ENCODE assay signal across 8 cellular contexts in the genomic region with DNA sequence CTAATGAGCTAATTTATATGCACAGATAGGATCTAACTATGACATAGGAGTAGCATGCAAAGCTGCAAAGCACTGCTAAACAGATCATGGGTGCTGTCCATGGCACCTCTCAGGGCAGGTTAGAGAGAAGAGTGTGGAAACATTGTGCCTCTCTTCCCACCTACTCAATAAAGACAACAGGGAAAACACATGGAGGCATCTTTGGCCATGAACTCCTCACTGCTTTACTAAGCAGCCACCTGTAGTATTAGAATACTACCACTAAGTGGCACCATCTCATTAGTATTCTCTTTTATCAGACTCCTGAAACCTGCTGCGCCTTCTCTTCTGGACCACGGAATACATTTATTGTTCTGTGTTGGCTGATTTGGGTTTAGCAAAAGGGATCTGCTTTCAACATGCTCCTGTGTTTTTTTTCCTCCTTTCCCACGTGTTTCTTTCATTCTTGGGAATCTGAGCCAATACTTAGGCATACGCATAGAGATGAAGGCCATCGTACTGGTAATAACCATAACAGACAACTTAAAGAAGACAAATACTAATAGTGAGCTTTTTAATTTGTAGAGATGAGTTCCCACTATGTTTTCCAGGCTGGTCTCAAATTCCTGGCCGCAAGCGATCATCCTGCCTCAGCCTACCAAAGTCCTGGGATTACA.
DNase-seq lines count a peak whose midpoint lies in the region; ATAC-seq and TF ChIP-seq lines count a peak whose summit lies in the region.

No MANE protein-coding gene starts in this region.

- no peaks in the 10 kb centered on the region for H3K9me3 Mint-ChIP-seq in stimulated activated memory B cell treated with anti-CD40 and anti-IgM and Interleukin-4, amounts not matched to agents 10 μg/mL and 1 μg/mL and 100 μg/mL, for 72 hours

- H3K27me3 ChIP-seq in iPS DF 6.9 (ENCODE audit: control insufficient read depth, insufficient read depth, low read length): no peaks in the 10 kb centered on the region

- no peaks in the 10 kb centered on the region for H3K36me3 ChIP-seq in iPS DF 6.9 (ENCODE audit: control insufficient read depth, insufficient read depth, low read length)

- no peak overlapping the region for H3K27ac ChIP-seq in iPS DF 6.9 (ENCODE audit: low read length)

- in situ Hi-C loops in astrocyte of the spinal cord (cut with HindIII; ENCODE audit: low sequenced_read_pairs): no loop called here

- H3K36me3 Mint-ChIP-seq in stimulated activated memory B cell treated with anti-CD40 and anti-IgM and Interleukin-4, amounts not matched to agents 10 μg/mL and 1 μg/mL and 100 μg/mL, for 72 hours: no peaks in the 10 kb centered on the region

- H3K4me3 ChIP-seq in astrocyte of the spinal cord (ENCODE audit: low read depth, low read length): no peak overlapping the region
- H3K4me3 ChIP-seq in iPS DF 6.9 (ENCODE audit: low read length): no peak overlapping the region

- peak; percentile 81 for ATAC-seq in GM21360 (IDR thresholded peaks at IDR 0.05; ENCODE audit: unreplicated experiment)
- peak; percentile 74 for ATAC-seq in HG03469 (IDR thresholded peaks at IDR 0.05; ENCODE audit: unreplicated experiment)
- peak; percentile 78 for ATAC-seq in stimulated activated memory B cell treated with anti-CD40 and anti-IgM and Interleukin-4, amounts not matched to agents 10 μg/mL and 1 μg/mL and 100 μg/mL, for 72 hours

- H3K27ac Mint-ChIP-seq in stimulated activated memory B cell treated with anti-CD40 and anti-IgM and Interleukin-4, amounts not matched to agents 10 μg/mL and 1 μg/mL and 100 μg/mL, for 72 hours: no peak overlapping the region

- TF ChIP-seq CTCF in astrocyte of the spinal cord (IDR thresholded peaks at IDR 0.05; ENCODE audit: low read depth, low read length): peak; percentile 73

- H3K4me1 ChIP-seq in iPS DF 6.9 (ENCODE audit: control insufficient read depth, insufficient read depth, low read length): no peaks in the 10 kb centered on the region

- H3K9me3 ChIP-seq in iPS DF 6.9 (ENCODE audit: control insufficient read depth, insufficient read depth, low read length): no peaks in the 10 kb centered on the region

- no peak overlapping the region for H3K4me3 Mint-ChIP-seq in stimulated activated memory B cell treated with anti-CD40 and anti-IgM and Interleukin-4, amounts not matched to agents 10 μg/mL and 1 μg/mL and 100 μg/mL, for 72 hours

- no peaks in the 10 kb centered on the region for H3K4me1 Mint-ChIP-seq in stimulated activated memory B cell treated with anti-CD40 and anti-IgM and Interleukin-4, amounts not matched to agents 10 μg/mL and 1 μg/mL and 100 μg/mL, for 72 hours

- H3K27me3 Mint-ChIP-seq in stimulated activated memory B cell treated with anti-CD40 and anti-IgM and Interleukin-4, amounts not matched to agents 10 μg/mL and 1 μg/mL and 100 μg/mL, for 72 hours: peaks cover 9% of the 10 kb centered on the region

- no CpG with 5 or more reads among the region's 7 CpGs for WGBS in iPS DF 6.9 (ENCODE audit: insufficient coverage, insufficient read length)

- DNase-seq in EH (ENCODE audit: low read depth) (peak; percentile 68), NCI-H524 (lab: John Stamatoyannopoulos, UW) (peak; percentile 61 to 84), astrocyte of the spinal cord (ENCODE audit: low read depth, low spot score) (peak; percentile 73), iPS DF 6.9 (ENCODE audit: low read depth, low spot score) (peak; percentile 41), cortex of kidney (lab: John Stamatoyannopoulos, UW) (no peak)
